Comparison of ENCODE assay signal across 9 cellular contexts in the genomic region with DNA sequence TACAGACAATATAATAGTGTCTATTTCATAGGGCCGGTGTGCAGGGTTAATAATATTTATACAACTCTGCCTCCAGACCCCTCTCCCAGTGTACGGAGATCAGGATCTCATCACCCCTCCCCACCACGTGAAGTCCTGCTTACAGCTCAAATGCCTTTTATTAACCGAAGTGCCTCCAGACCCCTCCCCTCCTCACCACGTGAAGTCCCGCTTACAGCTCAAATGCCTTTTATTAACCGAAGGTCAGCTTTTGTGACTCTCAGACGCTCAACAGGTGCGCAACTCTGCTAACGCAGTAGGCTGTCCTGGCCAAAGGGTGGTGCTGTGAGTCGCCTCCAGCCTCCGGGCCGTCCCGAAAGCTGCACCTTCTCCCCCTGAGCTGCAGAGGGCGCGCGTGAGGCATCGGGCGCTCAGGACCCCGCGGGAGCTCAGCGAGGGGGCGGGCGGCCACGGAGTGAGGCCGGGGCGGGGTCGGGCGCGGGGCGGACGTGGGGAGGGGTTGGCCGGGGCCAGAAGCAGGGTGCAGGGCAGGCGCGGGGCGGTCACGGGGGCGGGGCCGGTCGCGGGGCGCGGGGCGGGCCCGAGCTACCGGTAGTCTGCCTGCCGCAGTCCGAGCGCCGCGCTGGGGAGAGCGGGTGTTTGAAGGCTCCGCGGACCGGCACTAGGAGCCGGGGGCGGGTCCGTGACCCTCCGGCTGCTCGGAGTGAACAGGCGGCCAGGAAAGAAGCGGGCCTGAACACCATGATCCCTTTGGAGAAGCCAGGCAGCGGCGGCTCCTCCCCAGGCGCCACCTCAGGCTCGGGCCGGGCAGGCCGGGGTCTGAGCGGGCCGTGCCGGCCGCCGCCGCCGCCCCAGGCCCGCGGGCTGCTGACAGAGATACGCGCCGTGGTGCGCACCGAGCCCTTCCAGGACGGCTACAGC. TPM values are rescaled to one million over a fixed set of nuclear protein-coding genes. Genes with fewer than 3 reads are reported as not detected.
DNase-seq lines count a peak whose midpoint lies in the region; ATAC-seq, FAIRE-seq and TF ChIP-seq lines count a peak whose summit lies in the region.
"Had no signal": no experiment of that assay in that cellular context is flagged by ENCODE, and none has a peak within 500 bp of the region (broad histone marks: within the 10 kb centered on the region; RNA-seq: fewer than 3 reads in every experiment).

A gene (plus strand): TSS at position 606 of the 921 bp plus-strand sequence. CDS start 136 bp downstream, at position 742.

- no peaks in the 10 kb centered on the region for H3K9me3 ChIP-seq in kidney (ENCODE audit: control insufficient read depth in 1 of 2, low read length in 2 of 2)

- ATAC-seq in HG03196 (IDR thresholded peaks at IDR 0.05; ENCODE audit: unreplicated experiment), result peak; percentile 67
- ATAC-seq in activated CD4-positive, CD25-positive, alpha-beta regulatory T cell treated with anti-CD3 and anti-CD28 coated beads, Interleukin-2, amount 50 U/mL, for 24 hours, result peak; percentile 78 to 79

- peak within 1 kb of the TSS; percentile 86 for H3K4me3 ChIP-seq in kidney (ENCODE audit: low read length in 2 of 2)

- peak within 1 kb of the TSS; percentile 14 to 85 for H3K9ac ChIP-seq in kidney (ENCODE audit: low read length in 2 of 2)

- intact Hi-C loops in kidney (cut with DNase I), result loop anchor here (5.0 kb wide), 1 partner anchor 115 kb away; no protein-coding TSS in a partner anchor

- peak; percentile 99 for TF ChIP-seq CTCF in AG09319 (IDR thresholded peaks at IDR 0.05; ENCODE audit: low read depth, low read length)
- TF ChIP-seq CTCF in kidney (IDR thresholded peaks at IDR 0.05; ENCODE audit: borderline replicate concordance, extremely low read depth, insufficient read depth), result peak; percentile 100

- H3K27ac ChIP-seq in kidney (ENCODE audit: low read depth in 2 of 2, low read length in 2 of 2), result peak within 1 kb of the TSS; percentile 89

- in situ Hi-C loops in GM18951 (cut with MboI; ENCODE audit: low sequenced_read_pairs, unreplicated experiment), result loop anchor here (5.0 to 10.0 kb wide), 2 partner anchors 120 to 252 kb away; no protein-coding TSS in a partner anchor

- no peaks in the 10 kb centered on the region for H3K36me3 ChIP-seq in kidney (ENCODE audit: control insufficient read depth in 1 of 2, insufficient read depth in 2 of 2, low read length in 2 of 2)

- TF ChIP-seq POLR2A in GM18951 (IDR thresholded peaks at IDR 0.05; ENCODE audit: extremely low read depth, insufficient read depth, insufficient read length), result peak; percentile 98

- DNase-seq in AG09319 (ENCODE audit: extremely low read depth, low read depth) (peak; percentile 81), NCI-H226 (peak; percentile 91), cerebellar cortex (ENCODE audit: low spot score) (peak; percentile 90), kidney (peak; percentile 97)
- peak; percentile 90 to 91 for DNase-seq in stimulated activated CD4-positive, alpha-beta T cell treated with anti-CD3 and anti-CD28 coated beads, Interleukin-15, amount 100 ng/mL, for 48 hours (ENCODE audit: low read depth in 2 of 2)

- H3K4me1 ChIP-seq in kidney (ENCODE audit: control insufficient read depth in 1 of 2, insufficient read depth in 1 of 2, low read depth in 1 of 2, low read length in 2 of 2), result peaks cover 4 to 5% of the 10 kb centered on the region in 2 donors

- no peak for FAIRE-seq in kidney (lab: Jason Lieb, UNC)
- FAIRE-seq: colon had no signal

RNA-seq across cellular contexts. Expression of the gene that starts here (rescaled TPM):
- total RNA-seq in kidney, result 15.5 TPM
- 12.8 TPM for polyA plus RNA-seq in kidney (ENCODE audit: insufficient read depth, low read depth, low replicate concordance)

Comparison
In these comparisons a context has a peak if more than half of its experiments do, and no peak if none do; other contexts are left out.
1. Peak in every context shown above with its lines: DNase-seq, ATAC-seq, H3K4me3 ChIP-seq and H3K27ac ChIP-seq.